36 cellular contexts compared by ENCODE assay signal in genomic region chr11:4994551-4994950, GRCh38. TPM values are rescaled to one million over a fixed set of nuclear protein-coding genes. Genes with fewer than 3 reads are reported as not detected.
"Had no signal": no experiment of that assay in that cellular context is flagged by ENCODE, and none has a peak within 500 bp of the region (broad histone marks: within the 10 kb centered on the region; RNA-seq: fewer than 3 reads in every experiment).

OR51L1 (plus strand) TSS chr11:4994851; CDS start chr11:4998983, 4,132 bp downstream.

- H3K4me3 ChIP-seq: MG63, PC-9, SJCRH30, SK-N-MC had no signal

- H3K4me2 ChIP-seq: PC-9 had no signal

- H3K9me3 ChIP-seq: MG63, SJCRH30 had no signal

- DNase-seq: Kasumi-1, KG1, MG63, NCI-H1048, NCI-H1092 treated with DMSO at 0.1 percent for 48 hours, NCI-H1105 treated with DMSO at 0.1 percent for 48 hours, NCI-H1417, NCI-H1436, NCI-H146, NCI-H1694, NCI-H187, NCI-H1930, NCI-H2029 treated with DMSO at 0.1 percent for 48 hours, NCI-H2081 treated with DMSO at 0.1 percent for 48 hours, NCI-H2107, NCI-H2171, NCI-H226, NCI-H446 treated with DMSO at 0.1 percent for 48 hours, NCI-H510A, NCI-H524, NCI-H526, NCI-H69, NCI-H748 treated with DMSO at 0.1 percent for 48 hours, NCI-H82, PC-9, SHP77, SIG-M5, SJCRH30 had no signal

- H2AFZ ChIP-seq: PC-9 had no signal

- H3K27me3 ChIP-seq: MG63, SJCRH30 had no signal

- H3K4me1 ChIP-seq: SJCRH30 had no signal

- H3K36me3 ChIP-seq: MG63, SJCRH30 had no signal

- ATAC-seq: Panc1, Right ventricle myocardium inferior had no signal

- H3K27ac ChIP-seq: PC-9, RWPE1, SJCRH30, SK-N-MC had no signal

RNA-seq across cellular contexts. Expression of gene OR51L1, which starts in this region (rescaled TPM):
- total RNA-seq: M059J, OCI-LY7, PC-9, Right ventricle myocardium inferior, RPMI7951, SJCRH30, SK-MEL-5 had no signal
